ENCODE assay signal across 18 cellular contexts in the genomic region with DNA sequence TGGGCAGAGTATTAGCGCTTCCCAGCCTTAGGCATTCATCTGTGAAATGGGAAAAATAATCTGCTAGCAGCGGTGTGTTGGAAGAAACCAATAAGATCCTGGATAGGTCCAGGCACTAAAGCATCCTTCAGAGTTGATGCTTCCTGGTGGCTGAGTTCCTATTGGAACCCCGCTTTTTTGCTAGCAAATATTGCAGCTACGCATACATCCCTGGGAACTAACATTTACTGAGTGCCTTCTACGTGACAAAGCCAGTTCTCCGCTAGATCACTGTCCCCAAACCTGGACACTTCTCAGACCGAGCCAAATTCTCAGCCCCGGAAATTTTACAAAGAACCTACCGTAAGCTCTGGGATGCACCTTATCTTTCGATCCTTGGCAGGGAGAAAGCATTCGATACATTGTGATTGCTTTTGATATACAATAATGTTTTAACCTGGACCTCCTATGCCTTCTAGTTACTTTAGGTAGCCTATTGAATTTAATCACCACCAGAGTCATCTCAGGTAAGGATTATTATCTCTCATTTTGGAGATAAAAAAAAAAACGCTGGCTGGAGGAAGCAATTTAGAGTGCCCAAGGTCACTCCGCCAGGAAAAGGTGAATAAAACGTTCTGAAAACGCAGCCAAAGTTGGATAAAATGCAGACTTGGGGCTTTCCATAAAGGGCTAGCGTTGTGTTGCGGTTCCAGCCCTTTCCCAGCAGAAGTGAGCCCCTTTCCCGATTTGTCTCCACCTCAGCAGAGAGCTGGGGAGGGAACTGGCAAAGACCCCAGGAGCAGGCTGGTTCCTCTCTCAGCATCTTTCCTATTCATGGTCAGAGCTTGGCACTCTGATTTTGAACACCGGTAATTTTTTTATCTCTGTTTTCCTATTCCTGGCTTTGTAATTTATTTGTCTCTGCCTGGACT. TPM values are rescaled to one million over a fixed set of nuclear protein-coding genes. Genes with fewer than 3 reads are reported as not detected.
DNase-seq lines count a peak whose midpoint lies in the region; ATAC-seq and TF ChIP-seq lines count a peak whose summit lies in the region.
"Had no signal": no experiment of that assay in that cellular context is flagged by ENCODE, and none has a peak within 500 bp of the region (broad histone marks: within the 10 kb centered on the region; RNA-seq: fewer than 3 reads in every experiment).

No MANE protein-coding gene starts in this region.

- peak overlapping the region; percentile 68 for H2BK120ac ChIP-seq in mesendoderm (ENCODE audit: low read depth, low read length)

- H4K8ac ChIP-seq in mesendoderm (ENCODE audit: low read depth, low read length) = no peak overlapping the region

- POLR2A ChIA-PET in SK-N-SH (lab: Yijun Ruan, JAX) = no interaction called here

- H3F3A ChIP-seq in SK-N-SH (replicated peaks; ENCODE audit: insufficient read depth) = peaks cover 4% of the 10 kb centered on the region

- H4K5ac ChIP-seq in mesendoderm (ENCODE audit: low read length) = no peak overlapping the region

- H3K9me2 ChIP-seq in SK-N-SH = no peaks in the 10 kb centered on the region

- peak overlapping the region; percentile 59 for H3K23ac ChIP-seq in mesendoderm (ENCODE audit: low read length)

- peak overlapping the region; percentile 88 for H3K18ac ChIP-seq in mesendoderm (ENCODE audit: low read length)

- peak overlapping the region; percentile 79 for H2AK5ac ChIP-seq in mesendoderm (ENCODE audit: low read length)

- no peaks in the 10 kb centered on the region for H3K79me1 ChIP-seq in mesendoderm (ENCODE audit: low read length)

- peaks cover 3% of the 10 kb centered on the region; the same call in 1 of the 2 replicates for H3K79me2 ChIP-seq in SK-N-SH (ENCODE audit: insufficient read depth)
- H3K79me2 ChIP-seq in mesendoderm (ENCODE audit: control insufficient read depth, insufficient read depth, low read length) = peaks cover 24% of the 10 kb centered on the region

- ATAC-seq in SK-N-SH treated with all-trans-retinoic acid at 6 μM for 48 hours = no peak
- no peak for ATAC-seq in HG03108 (IDR thresholded peaks at IDR 0.05; ENCODE audit: unreplicated experiment)
- ATAC-seq: activated T-cell treated with anti-CD3 and anti-CD28 coated beads, Interleukin-2, amount 50 U/mL, for 4 hours; GM12878 had no signal

- H3K4me3 ChIP-seq in SK-N-SH (ENCODE audit: low read depth in 2 of 2, low read length in 1 of 2) = peak overlapping the region in 1 of 2 experiments; percentile 36; a peak in 2 of 4 replicates
- H3K4me3 ChIP-seq in mesendoderm (ENCODE audit: low read length) = peak overlapping the region; percentile 19
- H3K4me3 ChIP-seq in skeletal muscle satellite cell (ENCODE audit: low read length) = peak overlapping the region; percentile 55
- H3K4me3 ChIP-seq: GM12878, MG63 had no signal

- H3K9me3 Mint-ChIP-seq in brain = peaks cover 0 to 2% (median 0%) of the 10 kb centered on the region in 5 experiments
- H3K9me3 Mint-ChIP-seq: activated T-cell treated with anti-CD3 and anti-CD28 coated beads, Interleukin-2, amount 50 U/mL, for 4 hours had no signal

- TF ChIP-seq CTCF in SK-N-SH (IDR thresholded peaks at IDR 0.05) (no peak), brain (conservative IDR thresholded peaks at IDR 0.05) (no peak)

- peak overlapping the region; percentile 90 for H3K56ac ChIP-seq in mesendoderm (ENCODE audit: low read length)

- H3K36me3 Mint-ChIP-seq in brain = no peaks in the 10 kb centered on the region
- H3K36me3 Mint-ChIP-seq: memory B cell had no signal

- H2BK5ac ChIP-seq in mesendoderm (ENCODE audit: low read length) = peak overlapping the region; percentile 96

- H3K27me3 Mint-ChIP-seq in brain = peaks cover 99% of the 10 kb centered on the region

- H3K27me3 ChIP-seq in SK-N-SH (ENCODE audit: insufficient read depth) (peaks cover 39% of the 10 kb centered on the region), mesendoderm (ENCODE audit: insufficient read depth, low read length, poor library complexity) (no peaks in the 10 kb centered on the region), skeletal muscle satellite cell (ENCODE audit: control insufficient read depth, insufficient read depth, low read length) (peaks cover 60% of the 10 kb centered on the region)

- TF ChIP-seq EP300 in SK-N-SH (IDR thresholded peaks at IDR 0.05; ENCODE audit: borderline replicate concordance in 1 of 2, low read depth in 1 of 2, low read length in 1 of 2) = no peak

- peaks cover 36% of the 10 kb centered on the region for H3K4me1 Mint-ChIP-seq in brain

- peak overlapping the region in 2 of 5 experiments; percentile 36 to 88 for H3K27ac Mint-ChIP-seq in brain
- H3K27ac Mint-ChIP-seq: memory B cell had no signal

- H3K27ac ChIP-seq in SK-N-SH (ENCODE audit: low read depth in 2 of 2, low read length in 1 of 2) (no peak overlapping the region), mesendoderm (ENCODE audit: low read depth, low read length) (peak overlapping the region; percentile 82)
- H3K27ac ChIP-seq: 22Rv1, esophagus squamous epithelium had no signal

- H3K4me3 Mint-ChIP-seq in brain = peak overlapping the region; percentile 79 to 88 (median 80)
- H3K4me3 Mint-ChIP-seq: activated T-cell treated with anti-CD3 and anti-CD28 coated beads, Interleukin-2, amount 50 U/mL, for 4 hours; memory B cell had no signal

- 58% methylated on average over 18 of the region's 19 CpGs for WGBS in SK-N-SH (ENCODE audit: low lambda C conversion rate)
- no CpG with 5 or more reads among the region's 19 CpGs for WGBS in mesendoderm (ENCODE audit: extremely low coverage, insufficient coverage, low lambda C conversion rate)

- peaks cover 0 to 30% of the 10 kb centered on the region in 2 experiments; a peak in 2 of 4 replicates for H3K4me1 ChIP-seq in SK-N-SH (ENCODE audit: control insufficient read depth in 1 of 2, insufficient read depth in 2 of 2, low read depth in 1 of 2, low read length in 1 of 2)
- peaks cover 38% of the 10 kb centered on the region for H3K4me1 ChIP-seq in mesendoderm (ENCODE audit: control insufficient read depth, low read depth, low read length)
- H3K4me1 ChIP-seq in skeletal muscle satellite cell (ENCODE audit: control insufficient read depth, insufficient read depth, low read length) = peaks cover 12% of the 10 kb centered on the region

- CTCF ChIA-PET in SK-N-SH (lab: Yijun Ruan, JAX) = interaction anchor here (0.7 to 1.4 kb wide), 4 partner anchors 13 to 302 kb away, joined by 3 to 4 read pairs (median 3); no protein-coding TSS in a partner anchor

- H4K20me1 ChIP-seq in SK-N-SH (ENCODE audit: insufficient read depth) = no peaks in the 10 kb centered on the region

- H3K36me3 ChIP-seq in SK-N-SH (replicated peaks in 1 of 2; ENCODE audit: control insufficient read depth in 1 of 2, insufficient read depth in 2 of 2, low read length in 1 of 2) (no peaks in the 10 kb centered on the region), mesendoderm (ENCODE audit: control insufficient read depth, insufficient read depth, low read length) (no peaks in the 10 kb centered on the region), skeletal muscle satellite cell (ENCODE audit: insufficient read depth, low read length) (no peaks in the 10 kb centered on the region)
- H3K36me3 ChIP-seq: esophagus squamous epithelium, MG63 had no signal

- H2BK15ac ChIP-seq in mesendoderm (replicated peaks; ENCODE audit: low read depth) = no peak overlapping the region

- TF ChIP-seq RAD21 in SK-N-SH (IDR thresholded peaks at IDR 0.05; ENCODE audit: low read length) = no peak

- peak overlapping the region; percentile 100 for H3K4ac ChIP-seq in mesendoderm (ENCODE audit: low read depth, low read length)

- H3K9me3 ChIP-seq in SK-N-SH (no peaks in the 10 kb centered on the region), skeletal muscle satellite cell (replicated peaks; ENCODE audit: low read length) (no peaks in the 10 kb centered on the region)
- H3K9me3 ChIP-seq: esophagus squamous epithelium, MG63 had no signal

- DNase-seq in SK-N-SH = no peak
- DNase-seq in mesendoderm = peak; percentile 10
- no peak for DNase-seq in HuH-7.5 (ENCODE audit: low spot score)
- DNase-seq in SIG-M5 treated with dmso at 0.1 percent for 504 hours (lab: John Stamatoyannopoulos, UW; ENCODE audit: unreplicated experiment) = no peak
- DNase-seq: activated CD4-positive, alpha-beta T cell treated with anti-CD3 and anti-CD28 coated beads, Interleukin-2, amount 50 U/mL, for 1 hour; activated T-cell treated with anti-CD3 and anti-CD28 coated beads, Interleukin-2, amount 50 U/mL, for 4 hours; esophagus squamous epithelium; NCI-H2029 treated with DMSO at 0.1 percent for 48 hours; stimulated activated CD8-positive, alpha-beta memory T cell treated with anti-CD3 and anti-CD28 coated beads, Interleukin-4, amount 100 ng/mL, for 48 hours; T-helper 9 cell had no signal

- no peak overlapping the region for H2AFZ ChIP-seq in SK-N-SH (ENCODE audit: low read depth)

- H3K9ac ChIP-seq in SK-N-SH (no peak overlapping the region), mesendoderm (ENCODE audit: low read length) (peak overlapping the region; percentile 69), skeletal muscle satellite cell (ENCODE audit: low read depth, low read length) (no peak overlapping the region)

- H3K4me2 ChIP-seq in SK-N-SH = peak overlapping the region; percentile 74; the same call in 1 of the 2 replicates
- peak overlapping the region; percentile 79 for H3K4me2 ChIP-seq in mesendoderm (ENCODE audit: low read length)
- H3K4me2 ChIP-seq in skeletal muscle satellite cell (ENCODE audit: low read length) = peak overlapping the region; percentile 65

TF ChIP-seq in SK-N-SH, 30 proteins besides CTCF, POLR2A, EP300 and RAD21 (continues in another document):
- TF ChIP-seq, protein P1, sequence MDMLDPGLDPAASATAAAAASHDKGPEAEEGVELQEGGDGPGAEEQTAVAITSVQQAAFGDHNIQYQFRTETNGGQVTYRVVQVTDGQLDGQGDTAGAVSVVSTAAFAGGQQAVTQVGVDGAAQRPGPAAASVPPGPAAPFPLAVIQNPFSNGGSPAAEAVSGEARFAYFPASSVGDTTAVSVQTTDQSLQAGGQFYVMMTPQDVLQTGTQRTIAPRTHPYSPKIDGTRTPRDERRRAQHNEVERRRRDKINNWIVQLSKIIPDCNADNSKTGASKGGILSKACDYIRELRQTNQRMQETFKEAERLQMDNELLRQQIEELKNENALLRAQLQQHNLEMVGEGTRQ (IDR thresholded peaks at IDR 0.05; ENCODE audit: borderline replicate concordance, low read depth, low read length) = no peak

TF ChIP-seq in SK-N-SH treated with all-trans-retinoic acid at 6 μM for 48 hours, 23 proteins besides CTCF, POLR2A, EP300 and RAD21 (continues in another document):
- no peak for TF ChIP-seq SNAI2 (CRISPR knock-in tag; IDR thresholded peaks at IDR 0.05)

RNA-seq across cellular contexts. Expression of a gene that starts 2.6 kb away (rescaled TPM):
- 5.1 and 5.8 TPM in 2 replicates for polyA plus RNA-seq in SK-N-SH (2012; rRNA removed)
- 3.4 and 3.5 TPM in 2 replicates for polyA plus RNA-seq in SK-N-SH (2012; cell fraction: cytosol; rRNA removed)
- polyA plus RNA-seq in SK-N-SH (2012; cell fraction: nucleus; rRNA removed) = 5.6 and 7.0 TPM in 2 replicates
- polyA plus RNA-seq in brain (ENCODE audit: insufficient read depth, low read depth, low replicate concordance) = 0.54 TPM
- polyA plus RNA-seq in mesendoderm (2013, experiment 1 of 2) = 27.2 TPM
- 25.1 TPM for polyA plus RNA-seq in mesendoderm (2013, experiment 2 of 2)
- total RNA-seq in skeletal muscle satellite cell (2012; rRNA removed) = 0.76 and 1.1 TPM in 2 replicates
- total RNA-seq: GM12878 had no signal
- polyA plus RNA-seq: GM12878 had no signal
